In the genomic region with DNA sequence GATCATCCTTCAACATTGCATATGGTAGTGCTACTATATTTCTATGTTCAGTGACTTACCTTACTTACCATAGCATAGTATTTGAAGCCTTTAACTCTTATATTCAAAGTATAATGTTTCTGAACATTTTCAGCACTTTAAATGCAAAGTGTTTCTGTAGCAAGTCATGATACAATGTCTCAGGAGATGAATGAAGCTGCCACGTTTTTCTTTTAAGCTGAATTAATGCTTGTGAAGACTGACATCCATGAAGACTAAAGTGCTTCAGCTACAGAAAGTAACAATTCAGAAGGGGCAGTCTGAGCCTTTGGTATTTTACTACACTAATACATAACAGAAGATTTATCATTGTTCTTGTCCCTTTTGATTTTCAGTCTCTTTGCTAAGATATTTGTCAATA, we compare ENCODE assay signal across 34 cellular contexts.
"Had no signal": no experiment of that assay in that cellular context is flagged by ENCODE, and none has a peak within 500 bp of the region (broad histone marks: within the 10 kb centered on the region; RNA-seq: fewer than 3 reads in every experiment).

No MANE protein-coding gene starts in this region.

- H3K27me3 ChIP-seq: MG63 had no signal

- H3K9me3 ChIP-seq: MG63 had no signal

- H3K4me3 ChIP-seq: MG63 had no signal

- H3K27ac ChIP-seq: KMS-11 had no signal

- H3K9ac ChIP-seq: KMS-11 had no signal

- H3K4me2 ChIP-seq: KMS-11 had no signal

- DNase-seq: Karpas-422, Kasumi-1, MG63, MM.1S, MV-4-11, NCI-H1048, NCI-H1092, NCI-H1092 treated with DMSO at 0.1 percent for 48 hours, NCI-H1105, NCI-H1105 treated with DMSO at 0.1 percent for 48 hours, NCI-H1417, NCI-H1417 treated with DMSO at 0.1 percent for 48 hours, NCI-H1436, NCI-H1436 treated with DMSO at 0.1 percent for 48 hours, NCI-H146, NCI-H1694, NCI-H1694 treated with DMSO at 0.1 percent for 48 hours, NCI-H187, NCI-H187 treated with DMSO at 0.1 percent for 48 hours, NCI-H1930, NCI-H2029, NCI-H2081, NCI-H2081 treated with DMSO at 0.1 percent for 48 hours, NCI-H2107, NCI-H2171, NCI-H2171 treated with DMSO at 0.1 percent for 48 hours, NCI-H2227 treated with DMSO at 0.1 percent for 48 hours, NCI-H226, NCI-H345, NCI-H446, NCI-H446 treated with DMSO at 0.1 percent for 48 hours, NCI-H510A, NCI-H510A treated with DMSO at 0.1 percent for 48 hours had no signal

- H3K36me3 ChIP-seq: MG63 had no signal
